In the genomic region with DNA sequence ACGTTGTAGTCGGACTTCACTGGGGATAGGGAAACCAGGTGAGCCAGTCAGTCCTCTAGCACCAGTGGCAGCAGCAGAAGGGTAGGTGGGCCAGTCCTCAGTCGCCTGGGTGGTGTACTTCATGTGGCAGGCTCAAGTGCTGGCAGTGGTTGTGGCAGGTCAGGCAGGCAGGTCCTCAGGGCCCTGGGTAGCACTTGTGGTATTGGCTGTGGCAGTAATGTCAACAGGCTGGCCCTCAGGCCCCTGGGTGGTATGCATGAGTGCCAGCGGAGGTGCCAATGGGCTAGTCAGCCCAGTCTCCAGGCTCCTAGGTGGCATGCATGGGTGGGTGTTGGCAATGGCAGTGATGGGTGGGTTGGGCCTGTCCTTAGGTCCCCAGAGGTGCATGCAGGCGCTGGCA, we compare ENCODE assay signal across 1 cellular context.
TF ChIP-seq lines count a peak whose summit lies in the region.

No MANE protein-coding gene starts in this region.

TF ChIP-seq in IMR-90, 13 proteins besides CTCF, POLR2A, EP300 and RAD21 (continued from another document):
- TF ChIP-seq CHD1 (IDR thresholded peaks at IDR 0.05; ENCODE audit: low read depth, low read length) (no peak), CEBPB (IDR thresholded peaks at IDR 0.05; ENCODE audit: low read depth, low read length) (no peak), RCOR1 (IDR thresholded peaks at IDR 0.05; ENCODE audit: insufficient replicate concordance, low read length) (no peak), RFX5 (IDR thresholded peaks at IDR 0.05; ENCODE audit: low read depth, low read length) (no peak), MAFK (IDR thresholded peaks at IDR 0.05; ENCODE audit: low read depth, low read length) (no peak), MAZ (IDR thresholded peaks at IDR 0.05; ENCODE audit: borderline replicate concordance, low read depth, low read length) (no peak), SMC3 (IDR thresholded peaks at IDR 0.05; ENCODE audit: low read depth, low read length) (no peak), FOS (IDR thresholded peaks at IDR 0.05; ENCODE audit: low read depth, low read length) (no peak)
- TF ChIP-seq, protein P1, sequence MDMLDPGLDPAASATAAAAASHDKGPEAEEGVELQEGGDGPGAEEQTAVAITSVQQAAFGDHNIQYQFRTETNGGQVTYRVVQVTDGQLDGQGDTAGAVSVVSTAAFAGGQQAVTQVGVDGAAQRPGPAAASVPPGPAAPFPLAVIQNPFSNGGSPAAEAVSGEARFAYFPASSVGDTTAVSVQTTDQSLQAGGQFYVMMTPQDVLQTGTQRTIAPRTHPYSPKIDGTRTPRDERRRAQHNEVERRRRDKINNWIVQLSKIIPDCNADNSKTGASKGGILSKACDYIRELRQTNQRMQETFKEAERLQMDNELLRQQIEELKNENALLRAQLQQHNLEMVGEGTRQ (IDR thresholded peaks at IDR 0.05; ENCODE audit: low read depth, low read length) = no peak
